ENCODE assay signal across 11 cellular contexts in genomic region chr2:230908094-230908594, GRCh38. TPM values are rescaled to one million over a fixed set of nuclear protein-coding genes. Genes with fewer than 3 reads are reported as not detected.
DNase-seq lines count a peak whose midpoint lies in the region; ATAC-seq, FAIRE-seq and TF ChIP-seq lines count a peak whose summit lies in the region.
"Had no signal": no experiment of that assay in that cellular context is flagged by ENCODE, and none has a peak within 500 bp of the region (broad histone marks: within the 10 kb centered on the region; RNA-seq: fewer than 3 reads in every experiment).

No MANE protein-coding gene starts in this region.

- H3K36me3 ChIP-seq in HUES6 (ENCODE audit: control insufficient read depth, insufficient read depth, low read length) (no peaks in the 10 kb centered on the region), K562 (ENCODE audit: control insufficient read depth, insufficient read depth, low read length) (no peaks in the 10 kb centered on the region; the same call in 2 of the 3 replicates), smooth muscle cell (ENCODE audit: low read depth) (no peaks in the 10 kb centered on the region)

- H3K27ac Mint-ChIP-seq in CD4-positive, alpha-beta T cell, result peak overlapping the region; percentile 32
- peak overlapping the region; percentile 7 to 88 (median 64) for H3K27ac Mint-ChIP-seq in nephron

- TF ChIP-seq EP300 in K562 (IDR thresholded peaks at IDR 0.05; ENCODE audit: low read length), result no peak

- WGBS in K562 (ENCODE audit: insufficient coverage, low coverage, missing lambda C conversion rate), result 9% methylated on average over 4 of the region's 6 CpGs
- WGBS in smooth muscle cell (ENCODE audit: low lambda C conversion rate), result 79% methylated on average over 5 of the region's 6 CpGs

- H3K9ac ChIP-seq in HUES6 (ENCODE audit: low read length), result peak overlapping the region; percentile 55
- peak overlapping the region; percentile 60 to 79; a peak in 3 of 4 replicates for H3K9ac ChIP-seq in K562 (ENCODE audit: insufficient read depth in 1 of 2, low read depth in 2 of 2, low read length in 2 of 2)
- H3K9ac ChIP-seq in smooth muscle cell (ENCODE audit: low read depth), result no peak overlapping the region

- no peak for TF ChIP-seq POLR2A in K562 (conservative IDR thresholded peaks at IDR 0.05)

- H3K27me3 ChIP-seq in CD4-positive, alpha-beta T cell (ENCODE audit: control insufficient read depth, insufficient read depth, low read length), result no peaks in the 10 kb centered on the region
- no peaks in the 10 kb centered on the region for H3K27me3 ChIP-seq in HUES6 (ENCODE audit: control insufficient read depth, insufficient read depth, low read length)
- no peaks in the 10 kb centered on the region for H3K27me3 ChIP-seq in K562 (ENCODE audit: control insufficient read depth in 2 of 2, insufficient read depth in 2 of 2, low read length in 2 of 2)
- H3K27me3 ChIP-seq in smooth muscle cell (ENCODE audit: low read depth), result no peaks in the 10 kb centered on the region

- CTCF ChIA-PET in CD4-positive, alpha-beta T cell (lab: Charles Lee), result no interaction called here
- CTCF ChIA-PET in K562 (lab: Yijun Ruan, JAX; ENCODE audit: low intra/inter-chr PET ratio), result no interaction called here

- H2AFZ ChIP-seq in K562 (ENCODE audit: low read depth, low read length) (peak overlapping the region; percentile 85), smooth muscle cell (ENCODE audit: low read depth) (no peak overlapping the region)

- intact Hi-C loops in CD4-positive, alpha-beta T cell (cut with DNase I, micrococcal nuclease), result loop anchor here (5.0 to 10.0 kb wide), 2 partner anchors 144 to 147 kb away; partner anchors contain the start of gene PSMD1 (in 1 of the 2)
- intact Hi-C loops in K562 (cut with micrococcal nuclease), result loop anchor here (10.0 kb wide), 1 partner anchor 147 kb away; the partner anchor contains the start of gene PSMD1

- peak overlapping the region; percentile 74 for H3K4me2 ChIP-seq in K562 (ENCODE audit: insufficient read depth, low read length)
- no peak overlapping the region for H3K4me2 ChIP-seq in smooth muscle cell

- no TSS peak for BruUV-seq in K562 (replicated peaks; lab: Mats Ljungman, UMichigan)

- peaks cover 6% of the 10 kb centered on the region for H3F3A ChIP-seq in smooth muscle cell (ENCODE audit: low read depth)

- FAIRE-seq in K562 (lab: Jason Lieb, UNC), result no peak
- FAIRE-seq: GM18507 had no signal

- H3K79me2 ChIP-seq in K562 (ENCODE audit: control insufficient read depth, insufficient read depth, low read length) (no peaks in the 10 kb centered on the region), smooth muscle cell (ENCODE audit: low read depth) (no peaks in the 10 kb centered on the region)

- no peaks in the 10 kb centered on the region for H3K27me3 Mint-ChIP-seq in CD4-positive, alpha-beta T cell
- peaks cover 17% of the 10 kb centered on the region for H3K27me3 Mint-ChIP-seq in nephron (ENCODE audit: low read depth)

- H3K27ac ChIP-seq in CD4-positive, alpha-beta T cell (ENCODE audit: low read depth, low read length), result no peak overlapping the region
- H3K27ac ChIP-seq in HUES6 (ENCODE audit: low read depth, low read length) (no peak overlapping the region; the same call in 1 of the 2 replicates), K562 (ENCODE audit: extremely low read depth, low read depth, low read length) (peak overlapping the region; percentile 83), smooth muscle cell (ENCODE audit: low read depth) (no peak overlapping the region)

- H4K20me1 ChIP-seq in K562 (replicated peaks; ENCODE audit: control insufficient read depth, insufficient read depth, low read length) (no peaks in the 10 kb centered on the region), smooth muscle cell (ENCODE audit: low read depth) (no peaks in the 10 kb centered on the region)

- POLR2A ChIA-PET in CD4-positive, alpha-beta T cell (lab: Charles Lee), result no interaction called here
- POLR2A ChIA-PET in K562 (lab: Yijun Ruan, JAX), result interaction anchor here (0.6 kb wide), 1 partner anchor 570 kb away, joined by 3 read pairs; no protein-coding TSS in a partner anchor

- H3K4me1 Mint-ChIP-seq in CD4-positive, alpha-beta T cell (ENCODE audit: low read depth), result peaks cover 41% of the 10 kb centered on the region
- peaks cover 9% of the 10 kb centered on the region for H3K4me1 Mint-ChIP-seq in nephron

- H3K9me3 ChIP-seq in CD4-positive, alpha-beta T cell (ENCODE audit: control insufficient read depth, low read length), result no peaks in the 10 kb centered on the region
- no peaks in the 10 kb centered on the region for H3K9me3 ChIP-seq in HUES6 (ENCODE audit: control insufficient read depth, insufficient read depth, low read depth, low read length)
- no peaks in the 10 kb centered on the region for H3K9me3 ChIP-seq in K562 (replicated peaks; ENCODE audit: control insufficient read depth, insufficient read depth, low read depth, low read length)
- no peaks in the 10 kb centered on the region for H3K9me3 ChIP-seq in smooth muscle cell (replicated peaks; ENCODE audit: low read depth)

- H3K9me3 Mint-ChIP-seq in CD4-positive, alpha-beta T cell, result no peaks in the 10 kb centered on the region
- H3K9me3 Mint-ChIP-seq in nephron, result no peaks in the 10 kb centered on the region

- no peak overlapping the region for H3K4me3 Mint-ChIP-seq in CD4-positive, alpha-beta T cell
- H3K4me3 Mint-ChIP-seq in nephron, result peak overlapping the region in 2 of 3 experiments; percentile 21 to 24

- H3K4me3 ChIP-seq in HUES6 (ENCODE audit: low read depth, low read length), result peak overlapping the region; percentile 17; the same call in 1 of the 2 replicates
- H3K4me3 ChIP-seq in K562, result peak overlapping the region; percentile 29
- no peak overlapping the region for H3K4me3 ChIP-seq in smooth muscle cell

- no peak for TF ChIP-seq CTCF in CD4-positive, alpha-beta T cell (IDR thresholded peaks at IDR 0.05)
- no peak for TF ChIP-seq CTCF in K562 (IDR thresholded peaks at IDR 0.05 in 2 of 3, conservative IDR thresholded peaks at IDR 0.05 in 1 of 3; ENCODE audit: insufficient read depth in 2 of 3, low read depth in 1 of 3, low read length in 3 of 3)
- TF ChIP-seq CTCF in nephron (IDR thresholded peaks at IDR 0.05; ENCODE audit: unreplicated experiment in 3 of 3), result no peak
- no peak for TF ChIP-seq CTCF in GM20000 (IDR thresholded peaks at IDR 0.05; ENCODE audit: extremely low read depth, missing control alignments)
- TF ChIP-seq CTCF in smooth muscle cell (IDR thresholded peaks at IDR 0.05; ENCODE audit: borderline replicate concordance, insufficient read depth, poor library complexity, severe bottlenecking), result no peak

- H3K9me1 ChIP-seq in K562 (ENCODE audit: control insufficient read depth, insufficient read depth, low read length), result no peaks in the 10 kb centered on the region

- peak in 1 of 10 experiments; percentile 16 for DNase-seq in CD4-positive, alpha-beta T cell
- DNase-seq in K562 (ENCODE audit: extremely low read depth in 1 of 4, low spot score in 3 of 4) (peak in 1 of 4 experiments; percentile 12), GM20000 (ENCODE audit: low spot score) (no peak), smooth muscle cell (lab: John Stamatoyannopoulos, UW; ENCODE audit: unreplicated experiment) (no peak)
- DNase-seq: activated gamma-delta T cell treated with Interleukin-2 at 50 U/mL for 16 hours, NCI-H82 had no signal

- peaks cover 47% of the 10 kb centered on the region for H3K4me1 ChIP-seq in HUES6 (ENCODE audit: control insufficient read depth, insufficient read depth, low read length)
- H3K4me1 ChIP-seq in K562 (replicated peaks in 1 of 2; ENCODE audit: control insufficient read depth in 2 of 2, insufficient read depth in 2 of 2, low read length in 2 of 2), result peaks cover 36 to 54% of the 10 kb centered on the region in 2 experiments
- H3K4me1 ChIP-seq in smooth muscle cell (ENCODE audit: low read depth), result peaks cover 6% of the 10 kb centered on the region

- in situ Hi-C loops in K562 (cut with MboI), result loop anchor here (5.0 kb wide), 1 partner anchor 79 kb away; no protein-coding TSS in a partner anchor

- no peak for TF ChIP-seq RAD21 in K562 (CRISPR knock-in tag; conservative IDR thresholded peaks at IDR 0.05 in 1 of 2, IDR thresholded peaks at IDR 0.05 in 1 of 2)

- peaks cover 19% of the 10 kb centered on the region for H3K36me3 Mint-ChIP-seq in CD4-positive, alpha-beta T cell (ENCODE audit: low read depth)
- H3K36me3 Mint-ChIP-seq in nephron (ENCODE audit: low read depth), result no peaks in the 10 kb centered on the region

- no peak for ATAC-seq in CD4-positive, alpha-beta T cell (ENCODE audit: poor library complexity)
- ATAC-seq in K562 (peak; percentile 22), HG03439 (IDR thresholded peaks at IDR 0.05; ENCODE audit: unreplicated experiment) (no peak)

RNA-seq across cellular contexts. Expression of gene GPR55, which starts 16.9 kb away (rescaled TPM):
- 1 to 10 TPM; 2.9 to 3.8 TPM for total RNA-seq in CD4-positive, alpha-beta T cell
- 1.3 and 2.8 TPM in 2 replicates for total RNA-seq in K562 (2011; cell fraction: chromatin; rRNA removed; ENCODE audit: low replicate concordance)
- total RNA-seq in K562 (2011; cell fraction: nucleolus; rRNA removed), result 2.0 and 2.2 TPM in 2 replicates
- total RNA-seq in K562 (2011; cell fraction: nucleoplasm; rRNA removed), result 1.5 and 2.7 TPM in 2 replicates
- total RNA-seq in K562 (2014; rRNA removed), result 0.08 and 0.18 TPM in 2 replicates
- 0.11 and 0.16 TPM in 2 replicates for total RNA-seq in K562 (2014; rRNA removed; fragmentation: Illumina TruSeq; extraction: Trizol)
- total RNA-seq in K562 (2015; rRNA removed; fragmentation: Illumina TruSeq; extraction: Trizol), result 0.34 and 0.36 TPM in 2 replicates
- 0.07 and 0.18 TPM in 2 replicates for total RNA-seq in K562 (2021)
- 0.32 and 0.49 TPM in 2 replicates for polyA plus RNA-seq in K562 (2011; rRNA removed)
- 0.34 and 0.49 TPM in 2 replicates for polyA plus RNA-seq in K562 (2011; cell fraction: cytosol; rRNA removed)
- 0.95 and 1.7 TPM in 2 replicates for polyA plus RNA-seq in K562 (2011; cell fraction: nucleus; rRNA removed)
- 1.2 and 1.4 TPM in 2 replicates for polyA plus RNA-seq in K562 (2012)
- polyA plus RNA-seq in K562 (2014; fragmentation: Illumina TruSeq; extraction: Trizol), result 0.16 and 0.19 TPM in 2 replicates
- under 1 TPM; 0.27 to 0.34 TPM for polyA plus RNA-seq in K562 (2014; fragmentation: Nextera tagmentation; extraction: Ambion mirVana)
- 0.36 and 0.73 TPM in 2 replicates for polyA plus RNA-seq in K562 (2014; rRNA removed)
- 0.45 and 0.46 TPM in 2 replicates for polyA minus RNA-seq in K562 (2011; rRNA and poly(A)+ RNA removed)
- polyA minus RNA-seq in K562 (2011; cell fraction: cytosol; rRNA and poly(A)+ RNA removed), result not detected in 2 replicates
- polyA minus RNA-seq in K562 (2011; cell fraction: nucleus; rRNA and poly(A)+ RNA removed), result 1.00 and 1.1 TPM in 2 replicates
- total RNA-seq in smooth muscle cell, result not detected in 2 replicates
- not detected in 2 replicates for polyA plus RNA-seq in smooth muscle cell
- total RNA-seq: LHCN-M2 had no signal

RNA-seq across cellular contexts. Expression of gene ITM2C, which starts 43.4 kb away (rescaled TPM):
- 10 to 100 TPM; 19.8 to 21.5 TPM for total RNA-seq in CD4-positive, alpha-beta T cell
- 15.7 and 63.4 TPM in 2 replicates for total RNA-seq in K562 (2011; cell fraction: chromatin; rRNA removed; ENCODE audit: low replicate concordance)
- 70.9 and 81.4 TPM in 2 replicates for total RNA-seq in K562 (2011; cell fraction: nucleolus; rRNA removed)
- 54.6 and 63.5 TPM in 2 replicates for total RNA-seq in K562 (2011; cell fraction: nucleoplasm; rRNA removed)
- total RNA-seq in K562 (2014; rRNA removed), result 21.5 and 30.9 TPM in 2 replicates
- total RNA-seq in K562 (2014; rRNA removed; fragmentation: Illumina TruSeq; extraction: Trizol), result 14.3 and 15.4 TPM in 2 replicates
- total RNA-seq in K562 (2015; rRNA removed; fragmentation: Illumina TruSeq; extraction: Trizol), result 19.7 and 20.8 TPM in 2 replicates
- 24.1 and 26.0 TPM in 2 replicates for total RNA-seq in K562 (2021)
- 58.8 and 64.7 TPM in 2 replicates for polyA plus RNA-seq in K562 (2011; rRNA removed)
- polyA plus RNA-seq in K562 (2011; cell fraction: cytosol; rRNA removed), result 72.2 and 89.1 TPM in 2 replicates
- polyA plus RNA-seq in K562 (2011; cell fraction: nucleus; rRNA removed), result 23.0 and 26.2 TPM in 2 replicates
- polyA plus RNA-seq in K562 (2012), result 40.7 and 50.5 TPM in 2 replicates
- 37.5 and 38.3 TPM in 2 replicates for polyA plus RNA-seq in K562 (2014; fragmentation: Illumina TruSeq; extraction: Trizol)
- 1 to 10 TPM in 1 of 2 experiments, under 1 TPM in 1; 0.49 to 1.4 TPM for polyA plus RNA-seq in K562 (2014; fragmentation: Nextera tagmentation; extraction: Ambion mirVana)
- polyA plus RNA-seq in K562 (2014; rRNA removed), result 27.1 and 37.1 TPM in 2 replicates
- 42.9 and 62.5 TPM in 2 replicates for polyA minus RNA-seq in K562 (2011; rRNA and poly(A)+ RNA removed)
- 29.0 and 39.4 TPM in 2 replicates for polyA minus RNA-seq in K562 (2011; cell fraction: cytosol; rRNA and poly(A)+ RNA removed)
- polyA minus RNA-seq in K562 (2011; cell fraction: nucleus; rRNA and poly(A)+ RNA removed), result 3.5 and 4.2 TPM in 2 replicates
- total RNA-seq in smooth muscle cell, result 344 and 532 TPM in 2 replicates
- polyA plus RNA-seq in smooth muscle cell, result 458 and 600 TPM in 2 replicates
